In genomic region chrX:129596077-129596476, GRCh38 we compare ENCODE assay signal across 11 cellular contexts.
"Had no signal": no experiment of that assay in that cellular context is flagged by ENCODE, and none has a peak within 500 bp of the region (broad histone marks: within the 10 kb centered on the region; RNA-seq: fewer than 3 reads in every experiment).

No MANE protein-coding gene starts in this region.

- H3K4me1 ChIP-seq: HAP-1 had no signal

- FAIRE-seq: HepG2 had no signal

- H3K9me3 ChIP-seq: HAP-1 had no signal

- H3K4me2 ChIP-seq: KMS-11 had no signal

- H3K9ac ChIP-seq: GM23248, KMS-11 had no signal

- ATAC-seq: HCT116, HepG2 had no signal

- H3K4me3 Mint-ChIP-seq: HFFc6, IgD-negative memory B cell had no signal

- H3K27ac Mint-ChIP-seq: HFFc6, IgD-negative memory B cell had no signal

- DNase-seq: GM23248, GOT3, H7, HFFc6, KBM-7 had no signal

- H2AFZ ChIP-seq: GM23248 had no signal

- H3K9me3 Mint-ChIP-seq: HFFc6, IgD-negative memory B cell had no signal

- H3K27ac ChIP-seq: GM23248, HL-60, KMS-11 had no signal

- H3K27me3 Mint-ChIP-seq: IgD-negative memory B cell had no signal

- H3K4me1 Mint-ChIP-seq: IgD-negative memory B cell had no signal

- H3K4me3 ChIP-seq: GM23248, HAP-1 had no signal
